Comparison of ENCODE assay signal across 18 cellular contexts in the genomic region with DNA sequence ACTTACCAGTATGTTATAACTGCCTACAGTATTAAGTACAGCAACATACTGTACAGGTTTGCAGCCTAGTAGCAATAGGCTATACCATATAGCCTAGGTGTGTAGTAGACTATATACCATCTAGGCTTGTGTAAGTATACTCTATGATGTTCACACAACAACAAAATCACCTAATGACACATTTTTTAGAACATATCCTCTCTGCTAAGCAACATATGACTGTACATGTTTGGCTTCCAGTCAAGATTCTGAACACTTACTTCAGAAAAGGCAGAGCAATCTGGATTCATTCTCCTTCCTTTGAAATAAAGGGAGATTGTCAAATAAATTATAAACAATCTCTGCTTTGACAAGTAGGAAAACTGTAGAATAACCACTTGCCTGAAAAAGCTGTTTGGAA.
DNase-seq lines count a peak whose midpoint lies in the region; ATAC-seq and TF ChIP-seq lines count a peak whose summit lies in the region.
"Had no signal": no experiment of that assay in that cellular context is flagged by ENCODE, and none has a peak within 500 bp of the region (broad histone marks: within the 10 kb centered on the region; RNA-seq: fewer than 3 reads in every experiment).

No MANE protein-coding gene starts in this region.

- no peak for TF ChIP-seq CTCF in OCI-LY3 (IDR thresholded peaks at IDR 0.05; ENCODE audit: low read depth, low read length)

- no peaks in the 10 kb centered on the region for H3K27me3 ChIP-seq in OCI-LY3 (ENCODE audit: low read depth, low read length)
- H3K27me3 ChIP-seq: BLaER1, ovary, tibial artery had no signal

- no peak overlapping the region for H3K27ac ChIP-seq in OCI-LY3 (ENCODE audit: low read length)
- H3K27ac ChIP-seq: BLaER1, ovary, tibial artery had no signal

- DNase-seq in EL (peak; percentile 8), dermis blood vessel endothelial cell (peak; percentile 57), kidney tubule cell (ENCODE audit: low spot score) (peak; percentile 38), cerebellum (ENCODE audit: low spot score) (no peak), NOMO-1 treated with DMSO at 0.1 percent for 48 hours (lab: John Stamatoyannopoulos, UW; ENCODE audit: unreplicated experiment) (no peak), ecto neural progenitor cell (ENCODE audit: low spot score) (no peak)
- DNase-seq: activated CD4-positive, alpha-beta T cell treated with anti-CD3 and anti-CD28 coated beads, Interleukin-2, amount 50 U/mL, for 4 hours; activated T-cell treated with anti-CD3 and anti-CD28 coated beads, Interleukin-2, amount 50 U/mL, for 1 hour; caudate nucleus; left cardiac atrium; NCI-H446; ovary; small intestine; tibial artery had no signal

- no peak overlapping the region for H3K4me3 ChIP-seq in OCI-LY3 (ENCODE audit: low read length)
- H3K4me3 ChIP-seq: BLaER1, ovary, tibial artery had no signal

- H2AFZ ChIP-seq in OCI-LY3 (ENCODE audit: low read depth, low read length) = no peak overlapping the region

- H3K79me2 ChIP-seq in OCI-LY3 (ENCODE audit: low read length) = no peaks in the 10 kb centered on the region

- peak overlapping the region; percentile 25 for H3K4me2 ChIP-seq in OCI-LY3 (ENCODE audit: low read length)
- H3K4me2 ChIP-seq: BLaER1 had no signal

- no peak for ATAC-seq in GM18909 (IDR thresholded peaks at IDR 0.05; ENCODE audit: poor library complexity, unreplicated experiment)
- ATAC-seq: HCT116 had no signal

- H3K4me1 ChIP-seq in OCI-LY3 (ENCODE audit: low read length) = peaks cover 21% of the 10 kb centered on the region
- H3K4me1 ChIP-seq: BLaER1, tibial artery had no signal

- H3K36me3 ChIP-seq in OCI-LY3 (replicated peaks; ENCODE audit: low read depth, low read length) = no peaks in the 10 kb centered on the region
- H3K36me3 ChIP-seq: BLaER1, ovary had no signal

- no peak overlapping the region for H3K9ac ChIP-seq in OCI-LY3 (ENCODE audit: low read length)
- H3K9ac ChIP-seq: BLaER1 had no signal

- no peaks in the 10 kb centered on the region for H4K20me1 ChIP-seq in OCI-LY3 (ENCODE audit: insufficient read depth, low read length)
- H4K20me1 ChIP-seq: BLaER1 had no signal

- no peaks in the 10 kb centered on the region for H3K9me3 ChIP-seq in OCI-LY3 (ENCODE audit: insufficient read depth, low read length)
- H3K9me3 ChIP-seq: BLaER1, ovary, tibial artery had no signal

Comparison
In these comparisons a context has a peak if more than half of its experiments do, and no peak if none do; other contexts are left out.
1. DNase-seq: peak in EL (single experiment), dermis blood vessel endothelial cell (single experiment) and kidney tubule cell (single experiment); none in cerebellum (single experiment), NOMO-1 treated with DMSO at 0.1 percent for 48 hours (single experiment) and ecto neural progenitor cell (single experiment).